In the genomic region with DNA sequence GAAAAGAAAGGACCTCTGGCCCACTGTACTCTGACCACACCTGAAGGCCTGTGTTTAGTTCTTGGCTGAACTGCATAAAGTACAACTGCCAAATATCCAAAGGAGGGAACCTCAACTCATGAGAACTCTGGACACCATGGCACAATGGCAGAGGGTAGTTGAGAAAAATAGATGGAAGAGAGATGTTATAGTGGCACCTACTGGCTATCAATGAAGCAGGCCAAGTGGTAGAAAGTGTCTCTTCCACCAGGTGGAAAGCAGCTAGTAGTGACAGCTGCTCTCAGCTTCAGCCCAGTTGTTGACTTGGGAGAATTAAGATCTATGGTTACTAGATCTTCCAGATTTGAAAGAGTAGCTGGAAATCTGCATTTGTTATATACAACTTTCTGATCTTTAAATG, we compare ENCODE assay signal across 11 cellular contexts. TPM values are rescaled to one million over a fixed set of nuclear protein-coding genes. Genes with fewer than 3 reads are reported as not detected.
DNase-seq lines count a peak whose midpoint lies in the region; ATAC-seq and TF ChIP-seq lines count a peak whose summit lies in the region.
"Had no signal": no experiment of that assay in that cellular context is flagged by ENCODE, and none has a peak within 500 bp of the region (broad histone marks: within the 10 kb centered on the region; RNA-seq: fewer than 3 reads in every experiment).

No MANE protein-coding gene starts in this region.

- H3K36me3 Mint-ChIP-seq in effector memory CD8-positive, alpha-beta T cell (ENCODE audit: insufficient read depth) = peaks cover 35% of the 10 kb centered on the region
- peaks cover 9% of the 10 kb centered on the region for H3K36me3 Mint-ChIP-seq in progenitor cell of endocrine pancreas (ENCODE audit: insufficient read depth)

- H3K27me3 ChIP-seq in cardiac muscle cell (peaks cover 7% of the 10 kb centered on the region), upper lobe of left lung (no peaks in the 10 kb centered on the region)
- H3K27me3 ChIP-seq: tibial artery had no signal

- H3K4me1 ChIP-seq in cardiac muscle cell (ENCODE audit: low read depth) (peaks cover 26% of the 10 kb centered on the region), upper lobe of left lung (peaks cover 20 to 35% (median 28%) of the 10 kb centered on the region in 4 donors)

- no peaks in the 10 kb centered on the region for H3K9me3 ChIP-seq in cardiac muscle cell (ENCODE audit: low read depth)
- H3K9me3 ChIP-seq in upper lobe of left lung = no peaks in the 10 kb centered on the region
- H3K9me3 ChIP-seq: tibial artery had no signal

- H3K36me3 ChIP-seq in cardiac muscle cell = peaks cover 10% of the 10 kb centered on the region
- peaks cover 0 to 62% (median 15%) of the 10 kb centered on the region in 4 donors for H3K36me3 ChIP-seq in upper lobe of left lung

- no peak for TF ChIP-seq POLR2A in upper lobe of left lung (IDR thresholded peaks at IDR 0.05)

- H3K4me3 Mint-ChIP-seq in effector memory CD8-positive, alpha-beta T cell = no peak overlapping the region
- H3K4me3 Mint-ChIP-seq in progenitor cell of endocrine pancreas (ENCODE audit: low read depth) = no peak overlapping the region

- H3K27ac ChIP-seq in cardiac muscle cell = peak overlapping the region; percentile 90
- H3K27ac ChIP-seq in upper lobe of left lung = no peak overlapping the region
- H3K27ac ChIP-seq: tibial artery had no signal

- peaks cover 23 to 54% of the 10 kb centered on the region in 2 donors for H3K4me1 Mint-ChIP-seq in effector memory CD8-positive, alpha-beta T cell (ENCODE audit: low read depth in 2 of 2)
- H3K4me1 Mint-ChIP-seq in progenitor cell of endocrine pancreas (ENCODE audit: low read depth) = peaks cover 16% of the 10 kb centered on the region

- no peaks in the 10 kb centered on the region for H3K9me3 Mint-ChIP-seq in effector memory CD8-positive, alpha-beta T cell
- H3K9me3 Mint-ChIP-seq in progenitor cell of endocrine pancreas (ENCODE audit: low read depth) = no peaks in the 10 kb centered on the region

- TF ChIP-seq CTCF in cardiac muscle cell (IDR thresholded peaks at IDR 0.05; ENCODE audit: low read depth, low read length) = peak; percentile 9
- TF ChIP-seq CTCF in upper lobe of left lung (IDR thresholded peaks at IDR 0.05) = no peak
- no peak for TF ChIP-seq CTCF in progenitor cell of endocrine pancreas (IDR thresholded peaks at IDR 0.05; ENCODE audit: unreplicated experiment)

- H3K27ac Mint-ChIP-seq in effector memory CD8-positive, alpha-beta T cell = peak overlapping the region; percentile 22 to 29
- H3K27ac Mint-ChIP-seq in progenitor cell of endocrine pancreas = no peak overlapping the region

- H3K4me3 ChIP-seq in cardiac muscle cell (no peak overlapping the region), upper lobe of left lung (no peak overlapping the region)
- H3K4me3 ChIP-seq: tibial artery had no signal

- intact Hi-C loops in cardiac septum (cut with DNase I) = no loop called here

- ATAC-seq in effector memory CD8-positive, alpha-beta T cell (replicated peaks) = no peak
- ATAC-seq in upper lobe of left lung (ENCODE audit: low FRiP score in 2 of 2) = no peak

- no peaks in the 10 kb centered on the region for H3K27me3 Mint-ChIP-seq in effector memory CD8-positive, alpha-beta T cell
- H3K27me3 Mint-ChIP-seq in progenitor cell of endocrine pancreas = peaks cover 3% of the 10 kb centered on the region

- TF ChIP-seq EP300 in upper lobe of left lung (IDR thresholded peaks at IDR 0.05) = no peak

- DNase-seq in cardiac muscle cell (ENCODE audit: low read depth in 1 of 2, low spot score in 1 of 2) = no peak
- no peak for DNase-seq in cardiac septum (ENCODE audit: low spot score)
- peak; percentile 3 for DNase-seq in NCI-H526 treated with DMSO at 0.1 percent for 48 hours (lab: John Stamatoyannopoulos, UW)
- DNase-seq in effector memory CD8-positive, alpha-beta T cell = no peak
- no peak for DNase-seq in upper lobe of left lung
- no peak for DNase-seq in LoVo (ENCODE audit: low spot score)
- DNase-seq in amniotic stem cell (lab: John Stamatoyannopoulos, UW) = no peak
- no peak for DNase-seq in progenitor cell of endocrine pancreas (ENCODE audit: low spot score, unreplicated experiment)
- DNase-seq: DMS153, kidney glomerular epithelial cell, tibial artery had no signal

RNA-seq across cellular contexts. Expression of gene MED31, which starts 3.2 kb away (rescaled TPM):
- total RNA-seq in cardiac muscle cell (7.1 and 15.7 TPM in 2 replicates), cardiac septum (15.6 TPM), upper lobe of left lung (10 to 100 TPM in 3 of 6 donors, 1 to 10 TPM in 3; 1.8 to 22.9 (median 13.2) TPM), progenitor cell of endocrine pancreas (17.8 and 18.2 TPM in 2 replicates)
- 44.1 and 72.6 TPM in 2 replicates for polyA plus RNA-seq in cardiac muscle cell

RNA-seq across cellular contexts. Expression of gene C17orf100, which starts 3.4 kb away (rescaled TPM):
- 2.4 and 3.7 TPM in 2 replicates for total RNA-seq in cardiac muscle cell
- polyA plus RNA-seq in cardiac muscle cell = 7.1 and 8.2 TPM in 2 replicates
- total RNA-seq in cardiac septum = 0.48 TPM
- 1 to 10 TPM in 3 of 6 donors, under 1 TPM in 3; 0.78 to 7.3 (median 1.3) TPM for total RNA-seq in upper lobe of left lung
- 6.1 TPM in 2 replicates for total RNA-seq in progenitor cell of endocrine pancreas

RNA-seq across cellular contexts. Expression of gene TXNDC17, which starts 7.3 kb away (rescaled TPM):
- total RNA-seq in cardiac muscle cell = 128 and 270 TPM in 2 replicates
- 279 and 467 TPM in 2 replicates for polyA plus RNA-seq in cardiac muscle cell
- total RNA-seq in cardiac septum = 51.0 TPM
- total RNA-seq in upper lobe of left lung = 100 to 1,000 TPM in 1 of 6 donors, 10 to 100 TPM in 5; 36.7 to 176 (median 67.0) TPM
- total RNA-seq in progenitor cell of endocrine pancreas = 104 and 105 TPM in 2 replicates

RNA-seq across cellular contexts. Expression of gene KIAA0753, which starts 7.7 kb away (rescaled TPM):
- total RNA-seq in cardiac muscle cell (11.3 and 13.5 TPM in 2 replicates), cardiac septum (7.8 TPM), upper lobe of left lung (10 to 100 TPM; 12.4 to 58.7 (median 19.7) TPM), progenitor cell of endocrine pancreas (55.9 and 58.2 TPM in 2 replicates)
- polyA plus RNA-seq in cardiac muscle cell = 6.9 and 9.2 TPM in 2 replicates
